Comparison of ENCODE assay signal across 16 cellular contexts in genomic region chr3:35739964-35740527, GRCh38.
"Had no signal": no experiment of that assay in that cellular context is flagged by ENCODE, and none has a peak within 500 bp of the region (broad histone marks: within the 10 kb centered on the region; RNA-seq: fewer than 3 reads in every experiment).

No MANE protein-coding gene starts in this region.

- H3K4me3 Mint-ChIP-seq: activated naive CD4-positive, alpha-beta T cell treated with anti-CD3 and anti-CD28 coated beads, Interleukin-2, amount 50 U/mL, for 24 hours; activated T-cell treated with anti-CD3 and anti-CD28 coated beads, Interleukin-2, amount 50 U/mL, for 4 hours; nephron; stimulated activated memory B cell treated with anti-CD40 and anti-IgM and Interleukin-4, amounts not matched to agents 10 μg/mL and 1 μg/mL and 100 μg/mL, for 72 hours had no signal

- H3K27ac Mint-ChIP-seq: activated naive CD4-positive, alpha-beta T cell treated with anti-CD3 and anti-CD28 coated beads, Interleukin-2, amount 50 U/mL, for 24 hours; stimulated activated memory B cell treated with anti-CD40 and anti-IgM and Interleukin-4, amounts not matched to agents 10 μg/mL and 1 μg/mL and 100 μg/mL, for 72 hours had no signal

- DNase-seq: activated CD4-positive, alpha-beta T cell treated with anti-CD3 and anti-CD28 coated beads, Interleukin-2, amount 50 U/mL, for 1 hour; activated CD4-positive, CD25-positive, alpha-beta regulatory T cell treated with anti-CD3 and anti-CD28 coated beads, Interleukin-2, amount 50 U/mL, for 72 hours; activated CD8-positive, alpha-beta memory T cell treated with anti-CD3 and anti-CD28 coated beads, Interleukin-2, amount 50 U/mL, for 4 hours; activated T-cell treated with anti-CD3 and anti-CD28 coated beads, Interleukin-2, amount 50 U/mL, for 4 hours; effector CD4-positive, alpha-beta T cell; hypothalamus; midbrain; occipital lobe; spleen; stimulated activated CD4-positive, alpha-beta T cell treated with anti-CD3 and anti-CD28 coated beads, Interleukin-4, amount 100 ng/mL, for 4 hours; upper lobe of left lung had no signal

- H3K36me3 Mint-ChIP-seq: activated naive CD4-positive, alpha-beta T cell treated with anti-CD3 and anti-CD28 coated beads, Interleukin-2, amount 50 U/mL, for 24 hours; stimulated activated memory B cell treated with anti-CD40 and anti-IgM and Interleukin-4, amounts not matched to agents 10 μg/mL and 1 μg/mL and 100 μg/mL, for 72 hours had no signal

- ATAC-seq: activated T-cell treated with anti-CD3 and anti-CD28 coated beads, Interleukin-2, amount 50 U/mL, for 4 hours; left lung; stimulated activated memory B cell treated with anti-CD40 and anti-IgM and Interleukin-4, amounts not matched to agents 10 μg/mL and 1 μg/mL and 100 μg/mL, for 72 hours had no signal

- H3K27me3 Mint-ChIP-seq: activated naive CD4-positive, alpha-beta T cell treated with anti-CD3 and anti-CD28 coated beads, Interleukin-2, amount 50 U/mL, for 24 hours; stimulated activated memory B cell treated with anti-CD40 and anti-IgM and Interleukin-4, amounts not matched to agents 10 μg/mL and 1 μg/mL and 100 μg/mL, for 72 hours had no signal

- H3K27ac ChIP-seq: left lung, thoracic aorta, upper lobe of left lung had no signal

- H3K4me3 ChIP-seq: left lung, spleen, thoracic aorta, upper lobe of left lung had no signal

- H3K27me3 ChIP-seq: spleen, upper lobe of left lung had no signal

- H3K4me1 ChIP-seq: left lung, upper lobe of left lung had no signal

- H3K36me3 ChIP-seq: left lung, spleen, thoracic aorta, upper lobe of left lung had no signal

- H3K9me3 ChIP-seq: left lung, spleen, thoracic aorta, upper lobe of left lung had no signal

- H3K9me3 Mint-ChIP-seq: activated naive CD4-positive, alpha-beta T cell treated with anti-CD3 and anti-CD28 coated beads, Interleukin-2, amount 50 U/mL, for 24 hours; activated T-cell treated with anti-CD3 and anti-CD28 coated beads, Interleukin-2, amount 50 U/mL, for 4 hours; nephron; stimulated activated memory B cell treated with anti-CD40 and anti-IgM and Interleukin-4, amounts not matched to agents 10 μg/mL and 1 μg/mL and 100 μg/mL, for 72 hours had no signal

- H3K4me1 Mint-ChIP-seq: activated naive CD4-positive, alpha-beta T cell treated with anti-CD3 and anti-CD28 coated beads, Interleukin-2, amount 50 U/mL, for 24 hours; stimulated activated memory B cell treated with anti-CD40 and anti-IgM and Interleukin-4, amounts not matched to agents 10 μg/mL and 1 μg/mL and 100 μg/mL, for 72 hours had no signal
